9 cellular contexts compared by ENCODE assay signal in genomic region chr1:242017580-242018233, GRCh38. TPM values are rescaled to one million over a fixed set of nuclear protein-coding genes. Genes with fewer than 3 reads are reported as not detected.
A peak's percentile ranks its signal among the peaks of the same experiment; 100 is the strongest.
DNase-seq lines count a peak whose midpoint lies in the region; ATAC-seq, FAIRE-seq and TF ChIP-seq lines count a peak whose summit lies in the region.
"Had no signal": no experiment of that assay in that cellular context is flagged by ENCODE, and none has a peak within 500 bp of the region (broad histone marks: within the 10 kb centered on the region; RNA-seq: fewer than 3 reads in every experiment).

No MANE protein-coding gene starts in this region.

- H3K27me3 Mint-ChIP-seq in activated CD4-positive, alpha-beta T cell treated with anti-CD3 and anti-CD28 coated beads, Interleukin-2, amount 10 ng/mL, durations not matched to agents 24 days and 14 days, result no peaks in the 10 kb centered on the region

- no peaks in the 10 kb centered on the region for H3K4me1 ChIP-seq in pancreas

- no peaks in the 10 kb centered on the region for H3K9me3 ChIP-seq in pancreas

- no peaks in the 10 kb centered on the region for H3K4me1 Mint-ChIP-seq in activated CD4-positive, alpha-beta T cell treated with anti-CD3 and anti-CD28 coated beads, Interleukin-2, amount 10 ng/mL, durations not matched to agents 24 days and 14 days

- intact Hi-C loops in activated CD4-positive, alpha-beta T cell treated with anti-CD3 and anti-CD28 coated beads, Interleukin-2, amount 10 ng/mL, durations not matched to agents 24 days and 14 days (cut with micrococcal nuclease), result loop anchor here (2.0 kb wide), 1 partner anchor 121 kb away; no protein-coding TSS in a partner anchor
- intact Hi-C loops in pancreas (cut with DNase I), result no loop called here

- ATAC-seq in GM18511 (IDR thresholded peaks at IDR 0.05; ENCODE audit: unreplicated experiment), result peak; percentile 79
- peak; percentile 83 for ATAC-seq in HG02973 (IDR thresholded peaks at IDR 0.05; ENCODE audit: unreplicated experiment)
- peak in 3 of 4 donors; percentile 84 to 87 (median 84) for ATAC-seq in pancreas

- no peak overlapping the region for H3K27ac Mint-ChIP-seq in activated CD4-positive, alpha-beta T cell treated with anti-CD3 and anti-CD28 coated beads, Interleukin-2, amount 10 ng/mL, durations not matched to agents 24 days and 14 days

- no peaks in the 10 kb centered on the region for H3K36me3 ChIP-seq in pancreas

- peak in 8 of 14 donors; percentile 1 to 30 (median 4) for DNase-seq in C1 segment of cervical spinal cord (lab: John Stamatoyannopoulos, UW)
- DNase-seq in NCI-H2171 treated with DMSO at 0.1 percent for 48 hours (lab: John Stamatoyannopoulos, UW), result peak; percentile 39
- peak; percentile 75 for DNase-seq in activated CD4-positive, alpha-beta T cell treated with anti-CD3 and anti-CD28 coated beads, Interleukin-2, amount 10 ng/mL, durations not matched to agents 24 days and 14 days
- peak; percentile 44 for DNase-seq in fibroblast of villous mesenchyme (ENCODE audit: low read depth)
- DNase-seq in pancreas, result peak in 4 of 6 donors; percentile 15 to 38 (median 23)
- DNase-seq in NCI-H187 treated with DMSO at 0.1 percent for 48 hours (lab: John Stamatoyannopoulos, UW), result no peak

- H3K27me3 ChIP-seq in pancreas, result no peaks in the 10 kb centered on the region

- H3K4me3 ChIP-seq in fibroblast of villous mesenchyme (ENCODE audit: low read depth, low read length) (no peak overlapping the region), pancreas (no peak overlapping the region)
- H3K4me3 ChIP-seq: SK-N-MC had no signal

- H3K27ac ChIP-seq in pancreas, result no peak overlapping the region
- H3K27ac ChIP-seq: SK-N-MC had no signal

- WGBS in pancreas, 2 donors, result 35 to 37% methylated on average over 10 of the region's 10 CpGs

- no peaks in the 10 kb centered on the region for H3K36me3 Mint-ChIP-seq in activated CD4-positive, alpha-beta T cell treated with anti-CD3 and anti-CD28 coated beads, Interleukin-2, amount 10 ng/mL, durations not matched to agents 24 days and 14 days (ENCODE audit: low read depth)

- TF ChIP-seq CTCF in fibroblast of villous mesenchyme (IDR thresholded peaks at IDR 0.05; ENCODE audit: insufficient read depth, low read depth, low read length) (peak; percentile 79), pancreas (IDR thresholded peaks at IDR 0.05) (peak; percentile 24 to 39 (median 36))

- no peak overlapping the region for H3K4me3 Mint-ChIP-seq in activated CD4-positive, alpha-beta T cell treated with anti-CD3 and anti-CD28 coated beads, Interleukin-2, amount 10 ng/mL, durations not matched to agents 24 days and 14 days

- peak; percentile 71 for FAIRE-seq in pancreas (lab: Jason Lieb, UNC)

- no peaks in the 10 kb centered on the region for H3K9me3 Mint-ChIP-seq in activated CD4-positive, alpha-beta T cell treated with anti-CD3 and anti-CD28 coated beads, Interleukin-2, amount 10 ng/mL, durations not matched to agents 24 days and 14 days

RNA-seq across cellular contexts. Expression of gene MAP1LC3C, which starts 18.8 kb away (rescaled TPM):
- total RNA-seq in activated CD4-positive, alpha-beta T cell treated with anti-CD3 and anti-CD28 coated beads, Interleukin-2, amount 10 ng/mL, durations not matched to agents 24 days and 14 days, result not detected in 2 replicates
- total RNA-seq in fibroblast of villous mesenchyme, result under 0.01 TPM in 2 replicates
- under 1 TPM in 1 of 6 donors, not detected in 5; 0.93 TPM for total RNA-seq in pancreas
- polyA plus RNA-seq in pancreas, result under 1 TPM; 0.35 to 0.38 TPM
